18 cellular contexts compared by ENCODE assay signal in the genomic region with DNA sequence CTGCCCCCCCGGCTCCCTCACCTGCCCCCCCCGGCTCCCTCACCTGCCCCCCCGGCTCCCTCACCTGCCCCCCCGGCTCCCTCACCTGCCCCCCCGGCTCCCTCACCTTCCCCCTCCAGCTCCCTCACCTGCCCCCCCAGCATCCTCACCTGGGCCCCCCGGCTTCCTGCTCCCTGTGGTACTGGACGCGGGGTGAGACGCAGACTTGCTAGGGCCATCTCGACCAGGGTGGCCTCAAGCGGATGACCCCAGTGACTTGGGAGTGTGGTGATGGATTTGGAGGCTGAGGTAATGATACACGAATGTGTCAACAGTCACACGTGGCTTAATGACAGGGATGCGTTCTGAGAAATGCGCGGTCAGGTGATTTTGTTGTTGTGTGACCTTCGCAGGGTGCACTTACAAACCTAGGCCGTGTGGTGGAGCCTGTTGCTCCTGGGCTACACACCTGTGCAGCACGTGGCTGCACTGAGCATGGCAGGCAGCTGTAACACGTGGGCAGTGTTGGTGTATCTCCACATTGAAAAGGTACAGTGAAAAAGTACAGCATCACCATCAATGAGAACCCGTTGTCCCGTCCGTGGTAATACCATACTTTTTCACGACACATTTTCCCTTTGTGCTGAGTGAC.
DNase-seq lines count a peak whose midpoint lies in the region; ATAC-seq and TF ChIP-seq lines count a peak whose summit lies in the region.
"Had no signal": no experiment of that assay in that cellular context is flagged by ENCODE, and none has a peak within 500 bp of the region (broad histone marks: within the 10 kb centered on the region; RNA-seq: fewer than 3 reads in every experiment).

No MANE protein-coding gene starts in this region.

- H3K9me3 ChIP-seq in endodermal cell (ENCODE audit: control insufficient read depth, low read length): no peaks in the 10 kb centered on the region
- H3K9me3 ChIP-seq: breast epithelium, ovary, SJSA1 had no signal

- 84 to 89% methylated on average over 15 to 19 of the region's 24 CpGs for WGBS in endodermal cell (ENCODE audit: insufficient coverage in 1 of 2, insufficient read length in 1 of 2), 2 experiments

- no peak overlapping the region for H3K27ac ChIP-seq in endodermal cell (ENCODE audit: low read depth, low read length)
- H3K27ac ChIP-seq: breast epithelium, foreskin keratinocyte, ovary, SJSA1 had no signal

- no peak for ATAC-seq in HG02840 (IDR thresholded peaks at IDR 0.05; ENCODE audit: low FRiP score, unreplicated experiment)
- ATAC-seq: foreskin keratinocyte, GM12878 had no signal

- peak; percentile 57 for TF ChIP-seq CTCF in endodermal cell (conservative IDR thresholded peaks at IDR 0.05)

- H3K4me1 ChIP-seq in endodermal cell (ENCODE audit: control insufficient read depth, insufficient read depth, low read length): no peaks in the 10 kb centered on the region
- H3K4me1 ChIP-seq: breast epithelium, foreskin keratinocyte had no signal

- H3K27ac Mint-ChIP-seq in activated T-cell treated with anti-CD3 and anti-CD28 coated beads, Interleukin-2, amount 50 U/mL, for 24 hours: no peak overlapping the region
- H3K27ac Mint-ChIP-seq in endodermal cell: peak overlapping the region; percentile 55
- H3K27ac Mint-ChIP-seq: activated naive CD4-positive, alpha-beta T cell treated with anti-CD3 and anti-CD28 coated beads for 36 hours; immature natural killer cell had no signal

- no peaks in the 10 kb centered on the region for H3K36me3 Mint-ChIP-seq in activated T-cell treated with anti-CD3 and anti-CD28 coated beads, Interleukin-2, amount 50 U/mL, for 24 hours (ENCODE audit: low read depth)
- no peaks in the 10 kb centered on the region for H3K36me3 Mint-ChIP-seq in endodermal cell (ENCODE audit: low read depth)
- H3K36me3 Mint-ChIP-seq: immature natural killer cell had no signal

- no peaks in the 10 kb centered on the region for H3K9me3 Mint-ChIP-seq in activated T-cell treated with anti-CD3 and anti-CD28 coated beads, Interleukin-2, amount 50 U/mL, for 24 hours
- H3K9me3 Mint-ChIP-seq in endodermal cell: peaks cover 3% of the 10 kb centered on the region
- H3K9me3 Mint-ChIP-seq: activated naive CD4-positive, alpha-beta T cell treated with anti-CD3 and anti-CD28 coated beads for 36 hours; immature natural killer cell had no signal

- DNase-seq in activated T-cell treated with anti-CD3 and anti-CD28 coated beads, Interleukin-2, amount 50 U/mL, for 24 hours: peak; percentile 7
- no peak for DNase-seq in activated T-cell treated with anti-CD3 and anti-CD28 coated beads for 4 hours
- DNase-seq in NCI-H510A (lab: John Stamatoyannopoulos, UW): peak; percentile 51
- peak; percentile 66 for DNase-seq in endodermal cell
- DNase-seq in amygdala (lab: John Stamatoyannopoulos, UW): no peak
- no peak for DNase-seq in activated CD4-positive, CD25-positive, alpha-beta regulatory T cell treated with anti-CD3 and anti-CD28 coated beads, Interleukin-2, amount 50 U/mL, for 72 hours
- no peak for DNase-seq in AG20443 (ENCODE audit: low spot score)
- DNase-seq: activated naive CD4-positive, alpha-beta T cell treated with anti-CD3 and anti-CD28 coated beads for 36 hours; DMS79; effector memory CD4-positive, alpha-beta T cell; foreskin keratinocyte; immature natural killer cell; Kasumi-1; ovary had no signal

- H3K4me3 ChIP-seq in endodermal cell (ENCODE audit: low read length): no peak overlapping the region
- H3K4me3 ChIP-seq: breast epithelium, GM12878, ovary, SJSA1 had no signal

- H3K9ac ChIP-seq in endodermal cell (ENCODE audit: extremely low read depth, low read length, poor library complexity, severe bottlenecking): no peak overlapping the region

- H3K4me3 Mint-ChIP-seq in activated T-cell treated with anti-CD3 and anti-CD28 coated beads, Interleukin-2, amount 50 U/mL, for 24 hours: no peak overlapping the region
- H3K4me3 Mint-ChIP-seq in endodermal cell: no peak overlapping the region
- H3K4me3 Mint-ChIP-seq: activated naive CD4-positive, alpha-beta T cell treated with anti-CD3 and anti-CD28 coated beads for 36 hours; immature natural killer cell had no signal

- H3K27me3 ChIP-seq in endodermal cell (ENCODE audit: control insufficient read depth, insufficient read depth, low read length, poor library complexity, severe bottlenecking): no peaks in the 10 kb centered on the region
- H3K27me3 ChIP-seq: foreskin keratinocyte, ovary had no signal

- no peaks in the 10 kb centered on the region for H3K4me1 Mint-ChIP-seq in activated T-cell treated with anti-CD3 and anti-CD28 coated beads, Interleukin-2, amount 50 U/mL, for 24 hours (ENCODE audit: low read depth)
- no peaks in the 10 kb centered on the region for H3K4me1 Mint-ChIP-seq in endodermal cell
- H3K4me1 Mint-ChIP-seq: immature natural killer cell had no signal

- no peaks in the 10 kb centered on the region for H3K36me3 ChIP-seq in endodermal cell (ENCODE audit: control insufficient read depth, insufficient read depth, low read length)
- H3K36me3 ChIP-seq: breast epithelium, ovary, SJSA1 had no signal

- H3K27me3 Mint-ChIP-seq in activated T-cell treated with anti-CD3 and anti-CD28 coated beads, Interleukin-2, amount 50 U/mL, for 24 hours: peaks cover 11% of the 10 kb centered on the region
- H3K27me3 Mint-ChIP-seq in endodermal cell (ENCODE audit: insufficient read depth): peaks cover 4% of the 10 kb centered on the region

Comparison
In these comparisons a context has a peak if more than half of its experiments do, and no peak if none do; other contexts are left out.
1. DNase-seq: peak in activated T-cell treated with anti-CD3 and anti-CD28 coated beads, Interleukin-2, amount 50 U/mL, for 24 hours (single experiment), NCI-H510A (single experiment) and endodermal cell (single experiment); none in activated T-cell treated with anti-CD3 and anti-CD28 coated beads for 4 hours (single experiment), amygdala (0 of 56), activated CD4-positive, CD25-positive, alpha-beta regulatory T cell treated with anti-CD3 and anti-CD28 coated beads, Interleukin-2, amount 50 U/mL, for 72 hours (single experiment) and AG20443 (single experiment).